Comparison of ENCODE assay signal across 2 cellular contexts in genomic region chr2:133414486-133415209, GRCh38.
TF ChIP-seq lines count a peak whose summit lies in the region.

No MANE protein-coding gene starts in this region.

TF ChIP-seq in IMR-90, 13 proteins besides CTCF, POLR2A, EP300 and RAD21:
- TF ChIP-seq CEBPB (IDR thresholded peaks at IDR 0.05; ENCODE audit: low read depth, low read length) (0 out of 2 replicates have a peak, but pooled peaks have one; percentile 2), MAFK (IDR thresholded peaks at IDR 0.05; ENCODE audit: low read depth, low read length) (no peak)

TF ChIP-seq in HepG2, 621 proteins besides CTCF, POLR2A, EP300 and RAD21:
- no peak for TF ChIP-seq SNRNP70 (IDR thresholded peaks at IDR 0.05; ENCODE audit: low read depth, low read length)
- TF ChIP-seq CEBPZ (IDR thresholded peaks at IDR 0.05; ENCODE audit: low read length), result no peak
- TF ChIP-seq ZNF558 (CRISPR knock-in tag; IDR thresholded peaks at IDR 0.05; ENCODE audit: borderline replicate concordance), result no peak
- no peak for TF ChIP-seq ZSCAN22 (CRISPR knock-in tag; IDR thresholded peaks at IDR 0.05)
- no peak for TF ChIP-seq ZNF136 (CRISPR knock-in tag; IDR thresholded peaks at IDR 0.05; ENCODE audit: low read depth)
- TF ChIP-seq ZNF484 (CRISPR knock-in tag; IDR thresholded peaks at IDR 0.05; ENCODE audit: borderline replicate concordance, low read depth), result no peak
- TF ChIP-seq TGIF2 (CRISPR knock-in tag; IDR thresholded peaks at IDR 0.05), result no peak
- TF ChIP-seq HCFC1 (IDR thresholded peaks at IDR 0.05; ENCODE audit: low read depth, low read length), result no peak
- TF ChIP-seq ZNF33B (CRISPR knock-in tag; IDR thresholded peaks at IDR 0.05), result no peak
- no peak for TF ChIP-seq RXRB (CRISPR knock-in tag; IDR thresholded peaks at IDR 0.05; ENCODE audit: borderline replicate concordance)
